In genomic region chr1:216854836-216855485, GRCh38 we compare ENCODE assay signal across 22 cellular contexts.
DNase-seq lines count a peak whose midpoint lies in the region; ATAC-seq, FAIRE-seq and TF ChIP-seq lines count a peak whose summit lies in the region.
"Had no signal": no experiment of that assay in that cellular context is flagged by ENCODE, and none has a peak within 500 bp of the region (broad histone marks: within the 10 kb centered on the region; RNA-seq: fewer than 3 reads in every experiment).

No MANE protein-coding gene starts in this region.

- H3K4me1 ChIP-seq in heart left ventricle (peaks cover 0 to 9% (median 0%) of the 10 kb centered on the region in 12 donors), right atrium auricular region (no peaks in the 10 kb centered on the region), GM23338 (ENCODE audit: insufficient read depth) (peaks cover 27% of the 10 kb centered on the region), H1 (replicated peaks in 1 of 4; ENCODE audit: control insufficient read depth in 3 of 4, insufficient read depth in 4 of 4, low read length in 3 of 4) (peaks cover 1 to 4% (median 4%) of the 10 kb centered on the region in 4 experiments; a peak in 4 of 7 replicates), adrenal gland (replicated peaks in 1 of 2) (no peaks in the 10 kb centered on the region)
- H3K4me1 ChIP-seq: BLaER1 had no signal

- H3K56ac ChIP-seq in H1 (replicated peaks; ENCODE audit: insufficient read length, low read depth, low read length) = no peak overlapping the region

- H2AFZ ChIP-seq in GM23338 (no peak overlapping the region), H1 (ENCODE audit: low read length) (no peak overlapping the region)

- no peak for DNase-seq in heart left ventricle
- no peak for DNase-seq in right atrium auricular region (ENCODE audit: low spot score)
- no peak for DNase-seq in GM23338 (ENCODE audit: low spot score)
- DNase-seq in H1 (ENCODE audit: low read depth in 1 of 2, low spot score in 2 of 2) = no peak
- no peak for DNase-seq in left ventricle myocardium superior
- no peak for DNase-seq in activated CD8-positive, alpha-beta memory T cell treated with anti-CD3 and anti-CD28 coated beads for 24 hours
- no peak for DNase-seq in AG08395 (ENCODE audit: low spot score)
- no peak for DNase-seq in adrenal gland
- DNase-seq: Caco-2; CD4-positive, CD25-positive, alpha-beta regulatory T cell; CD8-positive, alpha-beta T cell; DMS 273 treated with DMSO at 0.1 percent for 48 hours; DMS79; EL; GDM1; GOT3; H7 had no signal

- no peaks in the 10 kb centered on the region for H3K79me1 ChIP-seq in H1 (ENCODE audit: low read depth, low read length)

- no peak overlapping the region for H3K27ac ChIP-seq in heart left ventricle
- H3K27ac ChIP-seq in right atrium auricular region = no peak overlapping the region
- peak overlapping the region; percentile 72; the same call in 1 of the 2 replicates for H3K27ac ChIP-seq in GM23338 (ENCODE audit: low read depth)
- no peak overlapping the region for H3K27ac ChIP-seq in H1 (ENCODE audit: low read depth, low read length)
- no peak overlapping the region for H3K27ac ChIP-seq in adrenal gland
- H3K27ac ChIP-seq: BLaER1, C4-2B had no signal

- no peak overlapping the region for H3K14ac ChIP-seq in H1 (ENCODE audit: insufficient read length)

- no peak overlapping the region for H2BK15ac ChIP-seq in H1 (ENCODE audit: low read length)

- H4K91ac ChIP-seq in H1 (replicated peaks; ENCODE audit: insufficient read length, low read length) = no peak overlapping the region

- no peaks in the 10 kb centered on the region; the same call in 1 of the 2 replicates for H3K23me2 ChIP-seq in H1 (ENCODE audit: low read depth, low read length)

- no peaks in the 10 kb centered on the region for H3K9me3 ChIP-seq in heart left ventricle
- no peaks in the 10 kb centered on the region for H3K9me3 ChIP-seq in right atrium auricular region
- H3K9me3 ChIP-seq in H1 (ENCODE audit: insufficient read depth in 2 of 2, low read depth in 1 of 2, low read length in 1 of 2) = no peaks in the 10 kb centered on the region
- H3K9me3 ChIP-seq in adrenal gland (replicated peaks in 1 of 3) = no peaks in the 10 kb centered on the region
- H3K9me3 ChIP-seq: BLaER1, Caco-2 had no signal

- H2BK12ac ChIP-seq in H1 (ENCODE audit: low read depth, low read length) = no peak overlapping the region

- H3K27me3 ChIP-seq in heart left ventricle (no peaks in the 10 kb centered on the region), right atrium auricular region (no peaks in the 10 kb centered on the region), GM23338 (ENCODE audit: insufficient read depth) (no peaks in the 10 kb centered on the region), H1 (replicated peaks in 1 of 4; ENCODE audit: control insufficient read depth in 3 of 4, extremely low read depth in 1 of 4, insufficient read depth in 3 of 4, low read length in 3 of 4) (no peaks in the 10 kb centered on the region), adrenal gland (no peaks in the 10 kb centered on the region)
- H3K27me3 ChIP-seq: BLaER1 had no signal

- no peak for TF ChIP-seq POLR2A in heart left ventricle (IDR thresholded peaks at IDR 0.05)
- no peak for TF ChIP-seq POLR2A in H1 (IDR thresholded peaks at IDR 0.05; ENCODE audit: control extremely low read depth in 1 of 2, low read depth in 2 of 2, low read length in 2 of 2)
- no peak for TF ChIP-seq POLR2A in adrenal gland (IDR thresholded peaks at IDR 0.05)

- H3K4me3 Mint-ChIP-seq in GM23338 = no peak overlapping the region
- H3K4me3 Mint-ChIP-seq: B cell; CD8-positive, alpha-beta T cell had no signal

- peaks cover 38% of the 10 kb centered on the region for H3K4me1 Mint-ChIP-seq in GM23338
- H3K4me1 Mint-ChIP-seq: B cell; CD4-positive, CD25-positive, alpha-beta regulatory T cell had no signal

- H3K9me2 ChIP-seq in GM23338 (ENCODE audit: insufficient read depth) = 0 out of 2 replicates have a peak, but pooled peaks cover 4% of the 10 kb centered on the region

- no peaks in the 10 kb centered on the region for H3K36me3 Mint-ChIP-seq in GM23338 (ENCODE audit: low read depth)
- H3K36me3 Mint-ChIP-seq: CD4-positive, CD25-positive, alpha-beta regulatory T cell; CD8-positive, alpha-beta T cell had no signal

- WGBS in heart left ventricle, 4 donors = 57 to 69% (median 59%) methylated on average over 6 of the region's 6 CpGs
- 88% methylated on average over 6 of the region's 6 CpGs; no CpG with 5 or more reads in 1 of the 2 experiments for WGBS in H1 (ENCODE audit: extremely low coverage in 1 of 2, insufficient coverage in 1 of 2, insufficient read length in 1 of 2, insufficient replicate concordance in 2 of 2, low coverage in 1 of 2, low lambda C conversion rate in 2 of 2, missing lambda C conversion rate in 1 of 2), 2 experiments
- 79 to 88% (median 83%) methylated on average over 6 of the region's 6 CpGs for WGBS in adrenal gland, 4 donors

- H3K4me3 ChIP-seq in heart left ventricle (no peak overlapping the region), right atrium auricular region (no peak overlapping the region), GM23338 (no peak overlapping the region), H1 (ENCODE audit: extremely low read depth in 1 of 4, insufficient read depth in 2 of 4, low read depth in 3 of 4, low read length in 4 of 4) (no peak overlapping the region), adrenal gland (no peak overlapping the region)
- H3K4me3 ChIP-seq: BLaER1, GM12878 had no signal

- intact Hi-C loops in heart left ventricle (cut with DNase I) (no loop called here), left ventricle myocardium superior (cut with micrococcal nuclease) (no loop called here), adrenal gland (cut with DNase I) (no loop called here)

- H3K36me3 ChIP-seq in heart left ventricle (no peaks in the 10 kb centered on the region), right atrium auricular region (no peaks in the 10 kb centered on the region), GM23338 (ENCODE audit: insufficient read depth) (no peaks in the 10 kb centered on the region), H1 (ENCODE audit: control insufficient read depth in 2 of 4, insufficient read depth in 4 of 4, low read length in 3 of 4) (no peaks in the 10 kb centered on the region; a peak in 1 of 8 replicates), adrenal gland (replicated peaks in 1 of 2) (no peaks in the 10 kb centered on the region)
- H3K36me3 ChIP-seq: BLaER1 had no signal

- peak overlapping the region; percentile 19; the same call in 1 of the 2 replicates for H3K4me2 ChIP-seq in GM23338
- peak overlapping the region in 1 of 2 experiments; percentile 16; a peak in 1 of 4 replicates for H3K4me2 ChIP-seq in H1 (ENCODE audit: insufficient read depth in 1 of 2, low read depth in 2 of 2, low read length in 2 of 2)
- H3K4me2 ChIP-seq: BLaER1 had no signal

- no peak overlapping the region for H2AK5ac ChIP-seq in H1 (ENCODE audit: low read depth, low read length)

- no peak overlapping the region; the same call in 1 of the 2 replicates for H3K27ac Mint-ChIP-seq in GM23338
- H3K27ac Mint-ChIP-seq: B cell; CD4-positive, CD25-positive, alpha-beta regulatory T cell; CD8-positive, alpha-beta T cell had no signal

- ATAC-seq in heart left ventricle (peak in 3 of 4 donors; percentile 45 to 72 (median 71)), GM23338 (no peak), left ventricle myocardium superior (peak; percentile 74)
- ATAC-seq: CD8-positive, alpha-beta T cell; GM12878; HCT116 had no signal

- no peak for TF ChIP-seq RAD21 in H1 (IDR thresholded peaks at IDR 0.05 in 1 of 2, conservative IDR thresholded peaks at IDR 0.05 in 1 of 2; ENCODE audit: low read depth in 2 of 2, low read length in 2 of 2)

- TF ChIP-seq EP300 in H1 (IDR thresholded peaks at IDR 0.05; ENCODE audit: borderline replicate concordance in 1 of 2, low read depth in 2 of 2, low read length in 2 of 2) = no peak

- FAIRE-seq in H1 (lab: Jason Lieb, UNC) = no peak
- FAIRE-seq: GM12878 had no signal

- POLR2A ChIA-PET in H1 (lab: Charles Lee; ENCODE audit: partially characterized antibody) = interaction anchor here (1.6 kb wide), 1 partner anchor 9 kb away, joined by 3 read pairs; no protein-coding TSS in a partner anchor

- H3K4ac ChIP-seq in H1 (replicated peaks; ENCODE audit: insufficient read length, low read depth, low read length) = no peak overlapping the region

- peak overlapping the region; percentile 3; the same call in 1 of the 2 replicates for H3K18ac ChIP-seq in H1 (ENCODE audit: extremely low read depth, low read length)

- H3K27me3 Mint-ChIP-seq in GM23338 (ENCODE audit: insufficient read depth, low read depth, poor library complexity) = no peaks in the 10 kb centered on the region
- H3K27me3 Mint-ChIP-seq: B cell; CD4-positive, CD25-positive, alpha-beta regulatory T cell had no signal

- H4K20me1 ChIP-seq in GM23338 (replicated peaks; ENCODE audit: insufficient read depth) (no peaks in the 10 kb centered on the region), H1 (replicated peaks in 1 of 2; ENCODE audit: control insufficient read depth in 1 of 2, insufficient read depth in 2 of 2, low read length in 2 of 2) (no peaks in the 10 kb centered on the region)
- H4K20me1 ChIP-seq: BLaER1 had no signal

- H3K9ac ChIP-seq in H1 (replicated peaks in 1 of 4; ENCODE audit: extremely low read depth in 1 of 4, low read depth in 3 of 4, low read length in 3 of 4) = no peak overlapping the region
- H3K9ac ChIP-seq: BLaER1 had no signal

- CTCF ChIA-PET in H1 (lab: Charles Lee; ENCODE audit: partially characterized antibody) = interaction anchor here (0.8 to 1.3 kb wide), 3 partner anchors 11 to 89 kb away, joined by 3 to 4 read pairs (median 3); no protein-coding TSS in a partner anchor

- peak overlapping the region; percentile 32; the same call in 1 of the 2 replicates for H2BK5ac ChIP-seq in H1 (ENCODE audit: low read depth, low read length)

- no peak overlapping the region for H4K5ac ChIP-seq in H1 (ENCODE audit: insufficient read length, low read depth, low read length)

- no peak overlapping the region; the same call in 1 of the 2 replicates for H2BK20ac ChIP-seq in H1 (ENCODE audit: low read length)

- no peak for TF ChIP-seq CTCF in heart left ventricle (IDR thresholded peaks at IDR 0.05)
- no peak for TF ChIP-seq CTCF in right atrium auricular region (IDR thresholded peaks at IDR 0.05)
- no peak for TF ChIP-seq CTCF in GM23338 (conservative IDR thresholded peaks at IDR 0.05; ENCODE audit: low read depth in 2 of 2)
- no peak for TF ChIP-seq CTCF in H1 (IDR thresholded peaks at IDR 0.05; ENCODE audit: control extremely low read depth in 1 of 3, insufficient read depth in 1 of 3, low read depth in 1 of 3, low read length in 3 of 3)
- no peak for TF ChIP-seq CTCF in adrenal gland (IDR thresholded peaks at IDR 0.05)

- H4K8ac ChIP-seq in H1 (ENCODE audit: extremely low read depth, insufficient read depth, low read length) = no peak overlapping the region

- peak overlapping the region; percentile 45 for H2BK120ac ChIP-seq in H1 (replicated peaks; ENCODE audit: low read depth, low read length)

- no peaks in the 10 kb centered on the region for H3K9me3 Mint-ChIP-seq in GM23338

- H3K23ac ChIP-seq in H1 (ENCODE audit: insufficient read length) = no peak overlapping the region

- no peaks in the 10 kb centered on the region for H3F3A ChIP-seq in GM23338 (replicated peaks; ENCODE audit: low read depth)

- H3K79me2 ChIP-seq in GM23338 (replicated peaks; ENCODE audit: insufficient read depth) = no peaks in the 10 kb centered on the region
- no peaks in the 10 kb centered on the region for H3K79me2 ChIP-seq in H1 (ENCODE audit: control insufficient read depth in 1 of 2, insufficient read depth in 2 of 2, low read length in 2 of 2)
